11 cellular contexts compared by ENCODE assay signal in the genomic region with DNA sequence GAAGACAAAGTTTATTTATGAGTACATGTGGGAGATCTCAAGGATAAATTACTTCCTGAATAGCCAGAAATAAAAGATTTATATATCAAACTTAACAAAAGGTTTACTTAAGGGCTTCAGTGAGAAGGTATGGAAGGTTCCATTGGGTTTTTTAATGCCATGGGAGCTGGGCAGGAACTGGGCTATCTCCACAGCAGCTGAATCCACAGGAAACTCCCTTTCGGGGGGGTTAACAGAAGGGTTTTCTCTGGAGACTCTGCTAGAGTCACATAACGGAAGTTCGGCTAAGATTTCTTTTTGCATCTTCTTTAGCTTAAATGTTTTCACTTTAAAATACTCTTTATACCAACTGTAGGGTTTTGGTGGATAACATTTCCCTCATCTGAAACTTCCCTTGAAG.
DNase-seq lines count a peak whose midpoint lies in the region; ATAC-seq and TF ChIP-seq lines count a peak whose summit lies in the region.
"Had no signal": no experiment of that assay in that cellular context is flagged by ENCODE, and none has a peak within 500 bp of the region (broad histone marks: within the 10 kb centered on the region; RNA-seq: fewer than 3 reads in every experiment).

No MANE protein-coding gene starts in this region.

- no peak for TF ChIP-seq POLR2A in esophagus squamous epithelium (IDR thresholded peaks at IDR 0.05)

- WGBS in esophagus squamous epithelium, 2 donors: 23 to 62% methylated on average over 3 of the region's 3 CpGs

- H3K27me3 ChIP-seq in BLaER1 treated with 17β-estradiol and CSF1 and Interleukin-3, amounts not matched to agents 10 nM and 100 nM: no peaks in the 10 kb centered on the region
- H3K27me3 ChIP-seq in esophagus squamous epithelium: peaks cover 0 to 3% (median 0%) of the 10 kb centered on the region in 4 donors

- peak overlapping the region in 8 of 11 experiments; percentile 15 to 43 (median 28); a peak in 10 of 22 replicates for H3K9ac ChIP-seq in BLaER1 treated with 17β-estradiol and CSF1 and Interleukin-3, amounts not matched to agents 10 nM and 100 nM

- H4K20me1 ChIP-seq in BLaER1 treated with 17β-estradiol and CSF1 and Interleukin-3, amounts not matched to agents 10 nM and 100 nM: no peaks in the 10 kb centered on the region

- peak overlapping the region in 9 of 11 experiments; percentile 14 to 63 (median 46); a peak in 16 of 22 replicates for H3K27ac ChIP-seq in BLaER1 treated with 17β-estradiol and CSF1 and Interleukin-3, amounts not matched to agents 10 nM and 100 nM
- no peak overlapping the region for H3K27ac ChIP-seq in esophagus squamous epithelium

- no peaks in the 10 kb centered on the region for H3K36me3 ChIP-seq in BLaER1 treated with 17β-estradiol and CSF1 and Interleukin-3, amounts not matched to agents 10 nM and 100 nM
- H3K36me3 ChIP-seq in esophagus squamous epithelium: no peaks in the 10 kb centered on the region

- ATAC-seq in HG03196 (IDR thresholded peaks at IDR 0.05; ENCODE audit: unreplicated experiment) (no peak), GM18873 (IDR thresholded peaks at IDR 0.05; ENCODE audit: low FRiP score, unreplicated experiment) (no peak)
- ATAC-seq in activated CD4-positive, CD25-positive, alpha-beta regulatory T cell treated with anti-CD3 and anti-CD28 coated beads, Interleukin-2, amount 50 U/mL, for 24 hours: no peak
- ATAC-seq: HepG2 had no signal

- DNase-seq in LHCN-M2 (ENCODE audit: low read depth): peak; percentile 55
- DNase-seq in left kidney (ENCODE audit: low read depth, low spot score): peak; percentile 37
- no peak for DNase-seq in esophagus squamous epithelium (lab: John Stamatoyannopoulos, UW)
- DNase-seq: GF-D8, GOT3, H9 had no signal

- H3K4me3 ChIP-seq in BLaER1 treated with 17β-estradiol and CSF1 and Interleukin-3, amounts not matched to agents 10 nM and 100 nM: no peak overlapping the region; a peak in 3 of 20 replicates
- H3K4me3 ChIP-seq in esophagus squamous epithelium: no peak overlapping the region

- H3K4me1 ChIP-seq in BLaER1 treated with 17β-estradiol and CSF1 and Interleukin-3, amounts not matched to agents 10 nM and 100 nM: peaks cover 22 to 40% (median 27%) of the 10 kb centered on the region in 10 experiments
- no peaks in the 10 kb centered on the region for H3K4me1 ChIP-seq in esophagus squamous epithelium

- peak overlapping the region; percentile 30 to 67 (median 53); a peak in 19 of 22 replicates for H3K4me2 ChIP-seq in BLaER1 treated with 17β-estradiol and CSF1 and Interleukin-3, amounts not matched to agents 10 nM and 100 nM

- intact Hi-C loops in esophagus squamous epithelium (cut with DNase I): no loop called here

- no peaks in the 10 kb centered on the region for H3K9me3 ChIP-seq in BLaER1 treated with 17β-estradiol and CSF1 and Interleukin-3, amounts not matched to agents 10 nM and 100 nM (replicated peaks in 1 of 11)
- no peaks in the 10 kb centered on the region for H3K9me3 ChIP-seq in esophagus squamous epithelium

- TF ChIP-seq CTCF in esophagus squamous epithelium (IDR thresholded peaks at IDR 0.05): no peak

Comparison
In these comparisons a context has a peak if more than half of its experiments do, and no peak if none do; other contexts are left out.
1. H3K27ac ChIP-seq: peak in BLaER1 treated with 17β-estradiol and CSF1 and Interleukin-3, amounts not matched to agents 10 nM and 100 nM (9 of 11); none in esophagus squamous epithelium (0 of 4).